ENCODE assay signal across 13 cellular contexts in the genomic region with DNA sequence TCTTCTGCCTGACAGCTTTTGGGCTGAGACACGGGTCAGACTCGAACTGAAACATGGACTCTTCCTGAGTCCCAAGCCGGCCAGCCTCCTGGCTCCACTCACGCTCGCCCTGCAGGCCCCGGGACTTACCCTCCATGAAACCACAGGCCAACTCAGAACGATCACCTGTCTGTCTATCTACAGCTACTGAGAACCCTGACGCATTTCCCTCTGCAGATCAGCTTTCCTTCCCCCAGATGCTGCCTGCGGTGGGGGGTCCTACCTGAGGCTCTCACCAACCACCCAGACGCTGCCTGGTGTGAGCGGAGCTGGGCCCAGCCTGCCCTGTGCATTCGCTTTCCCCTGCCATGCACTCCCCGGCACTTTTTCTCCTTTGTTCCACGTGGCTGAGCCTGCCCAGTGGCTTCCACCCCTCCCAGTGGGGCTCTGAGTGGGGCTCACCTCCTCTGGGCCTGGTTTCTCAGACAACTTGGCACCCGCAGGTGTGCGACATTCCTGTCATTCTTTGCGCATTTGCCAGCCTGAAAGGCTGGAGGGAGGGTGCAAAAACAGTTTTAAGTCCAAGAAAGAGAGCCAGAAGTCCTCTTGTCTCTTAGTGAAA.
A peak's percentile ranks its signal among the peaks of the same experiment; 100 is the strongest.
DNase-seq lines count a peak whose midpoint lies in the region; ATAC-seq, FAIRE-seq and TF ChIP-seq lines count a peak whose summit lies in the region.
"Had no signal": no experiment of that assay in that cellular context is flagged by ENCODE, and none has a peak within 500 bp of the region (broad histone marks: within the 10 kb centered on the region; RNA-seq: fewer than 3 reads in every experiment).

No MANE protein-coding gene starts in this region.

- TF ChIP-seq CTCF in keratinocyte (optimal IDR thresholded peaks at IDR 0.05 in 1 of 3, IDR thresholded peaks at IDR 0.05 in 1 of 3, conservative IDR thresholded peaks at IDR 0.05 in 1 of 3; ENCODE audit: extremely low read depth in 1 of 3, insufficient read depth in 2 of 3, low read length in 3 of 3) (no peak), testis (IDR thresholded peaks at IDR 0.05) (no peak), adrenal gland (IDR thresholded peaks at IDR 0.05) (no peak)

- H3K9me3 ChIP-seq in keratinocyte (ENCODE audit: control insufficient read depth, low read depth, low read length) (no peaks in the 10 kb centered on the region), testis (no peaks in the 10 kb centered on the region), adrenal gland (replicated peaks in 1 of 3) (no peaks in the 10 kb centered on the region)

- no peaks in the 10 kb centered on the region for H4K20me1 ChIP-seq in keratinocyte (ENCODE audit: control insufficient read depth, extremely low read depth, insufficient read depth, low read length)

- no peaks in the 10 kb centered on the region for H3K9me1 ChIP-seq in keratinocyte (ENCODE audit: control insufficient read depth, extremely low read depth, insufficient read depth, low read length)

- peak overlapping the region; percentile 48 for H2AFZ ChIP-seq in keratinocyte (ENCODE audit: control insufficient read depth, low read length)

- H3K27ac ChIP-seq in keratinocyte (ENCODE audit: control insufficient read depth, insufficient read depth, low read length) (peak overlapping the region; percentile 29), testis (no peak overlapping the region), adrenal gland (no peak overlapping the region)
- H3K27ac ChIP-seq: 22Rv1 had no signal

- intact Hi-C loops in testis (cut with DNase I; ENCODE audit: low total_unique reads) (no loop called here), adrenal gland (cut with DNase I) (no loop called here)

- peak overlapping the region; percentile 34 for H3K9ac ChIP-seq in keratinocyte (ENCODE audit: control insufficient read depth, extremely low read depth, insufficient read depth, low read length)

- peak; percentile 59 for FAIRE-seq in keratinocyte (lab: Jason Lieb, UNC)

- 72 to 75% methylated on average over 16 to 17 of the region's 17 CpGs for WGBS in testis, 2 donors
- WGBS in adrenal gland, 4 donors: 83 to 89% (median 87%) methylated on average over 17 of the region's 17 CpGs

- TF ChIP-seq POLR2A in testis (IDR thresholded peaks at IDR 0.05): no peak
- no peak for TF ChIP-seq POLR2A in adrenal gland (IDR thresholded peaks at IDR 0.05)

- H3K4me1 Mint-ChIP-seq in stimulated activated effector memory CD8-positive, alpha-beta T cell treated with anti-CD3 and anti-CD28 coated beads, Interleukin-12 subunit alpha, Interleukin-12 subunit beta, amount 100 ng/mL, for 72 hours: no peaks in the 10 kb centered on the region

- peak; percentile 6 for ATAC-seq in stimulated activated effector memory CD8-positive, alpha-beta T cell treated with anti-CD3 and anti-CD28 coated beads, Interleukin-12 subunit alpha, Interleukin-12 subunit beta, amount 100 ng/mL, for 72 hours
- ATAC-seq: effector memory CD8-positive, alpha-beta T cell had no signal

- H3K27me3 ChIP-seq in keratinocyte (ENCODE audit: control insufficient read depth, extremely low read depth, insufficient read depth, low read length) (no peaks in the 10 kb centered on the region), testis (no peaks in the 10 kb centered on the region), adrenal gland (no peaks in the 10 kb centered on the region)

- H3K9me3 Mint-ChIP-seq in stimulated activated effector memory CD8-positive, alpha-beta T cell treated with anti-CD3 and anti-CD28 coated beads, Interleukin-12 subunit alpha, Interleukin-12 subunit beta, amount 100 ng/mL, for 72 hours: no peaks in the 10 kb centered on the region
- H3K9me3 Mint-ChIP-seq: activated naive CD4-positive, alpha-beta T cell treated with anti-CD3 and anti-CD28 coated beads for 36 hours; effector memory CD8-positive, alpha-beta T cell had no signal

- dilution Hi-C loops in keratinocyte (cut with MboI; ENCODE audit: extremely low pct_ligation_motif_present, low sequenced_read_pairs): no loop called here

- peaks cover 17% of the 10 kb centered on the region for H3K4me1 ChIP-seq in keratinocyte (ENCODE audit: control insufficient read depth, extremely low read depth, insufficient read depth, low read length)
- peaks cover 7% of the 10 kb centered on the region for H3K4me1 ChIP-seq in testis
- no peaks in the 10 kb centered on the region for H3K4me1 ChIP-seq in adrenal gland (replicated peaks in 1 of 2)

- H3K36me3 ChIP-seq in keratinocyte (ENCODE audit: control insufficient read depth in 2 of 2, extremely low read depth in 1 of 2, insufficient read depth in 2 of 2, low read length in 2 of 2) (no peaks in the 10 kb centered on the region), testis (ENCODE audit: low read depth, missing control alignments) (no peaks in the 10 kb centered on the region), adrenal gland (replicated peaks in 1 of 2) (no peaks in the 10 kb centered on the region)

- no peaks in the 10 kb centered on the region for H3K79me2 ChIP-seq in keratinocyte (ENCODE audit: control insufficient read depth, insufficient read depth, low read length)

- peaks cover 5% of the 10 kb centered on the region for H3K36me3 Mint-ChIP-seq in stimulated activated effector memory CD8-positive, alpha-beta T cell treated with anti-CD3 and anti-CD28 coated beads, Interleukin-12 subunit alpha, Interleukin-12 subunit beta, amount 100 ng/mL, for 72 hours

- peak; percentile 7 for DNase-seq in DMS79 treated with DMSO at 0.1 percent for 48 hours (lab: John Stamatoyannopoulos, UW)
- DNase-seq in DMS79 (lab: John Stamatoyannopoulos, UW): no peak
- peak; percentile 84 for DNase-seq in astrocyte of the hippocampus (ENCODE audit: low read depth, low spot score)
- DNase-seq in keratinocyte (ENCODE audit: low read depth, low spot score): no peak
- DNase-seq in stimulated activated effector memory CD8-positive, alpha-beta T cell treated with anti-CD3 and anti-CD28 coated beads, Interleukin-12 subunit alpha, Interleukin-12 subunit beta, amount 100 ng/mL, for 72 hours (ENCODE audit: low spot score in 2 of 2): no peak
- DNase-seq in testis: no peak
- no peak for DNase-seq in stimulated activated CD4-positive, alpha-beta T cell treated with anti-CD3 and anti-CD28 coated beads, Interleukin-2, amount 100 ng/mL, for 24 hours
- DNase-seq in adrenal gland: no peak
- DNase-seq: activated naive CD4-positive, alpha-beta T cell treated with anti-CD3 and anti-CD28 coated beads for 36 hours; effector memory CD8-positive, alpha-beta T cell; NCI-H446 treated with DMSO at 0.1 percent for 48 hours; SHP77 treated with DMSO at 0.1 percent for 48 hours had no signal

- H3K4me2 ChIP-seq in keratinocyte (ENCODE audit: control insufficient read depth, extremely low read depth, insufficient read depth, low read depth, low read length): peak overlapping the region; percentile 47

- H3K4me3 ChIP-seq in keratinocyte (ENCODE audit: control insufficient read depth in 2 of 3, extremely low read depth in 1 of 3, insufficient read depth in 2 of 3, low read depth in 1 of 3, low read length in 3 of 3) (no peak overlapping the region), testis (no peak overlapping the region), adrenal gland (no peak overlapping the region)

- H3K27ac Mint-ChIP-seq in stimulated activated effector memory CD8-positive, alpha-beta T cell treated with anti-CD3 and anti-CD28 coated beads, Interleukin-12 subunit alpha, Interleukin-12 subunit beta, amount 100 ng/mL, for 72 hours: no peak overlapping the region
- H3K27ac Mint-ChIP-seq: activated naive CD4-positive, alpha-beta T cell treated with anti-CD3 and anti-CD28 coated beads for 36 hours; effector memory CD8-positive, alpha-beta T cell had no signal

- no peak overlapping the region for H3K4me3 Mint-ChIP-seq in stimulated activated effector memory CD8-positive, alpha-beta T cell treated with anti-CD3 and anti-CD28 coated beads, Interleukin-12 subunit alpha, Interleukin-12 subunit beta, amount 100 ng/mL, for 72 hours
- H3K4me3 Mint-ChIP-seq: activated naive CD4-positive, alpha-beta T cell treated with anti-CD3 and anti-CD28 coated beads for 36 hours; effector memory CD8-positive, alpha-beta T cell had no signal

Comparison
In these comparisons a context has a peak if more than half of its experiments do, and no peak if none do; other contexts are left out.
1. DNase-seq: peak in DMS79 treated with DMSO at 0.1 percent for 48 hours (single experiment) and astrocyte of the hippocampus (single experiment); none in DMS79 (single experiment), keratinocyte (single experiment), stimulated activated effector memory CD8-positive, alpha-beta T cell treated with anti-CD3 and anti-CD28 coated beads, Interleukin-12 subunit alpha, Interleukin-12 subunit beta, amount 100 ng/mL, for 72 hours (0 of 2), testis (single experiment), stimulated activated CD4-positive, alpha-beta T cell treated with anti-CD3 and anti-CD28 coated beads, Interleukin-2, amount 100 ng/mL, for 24 hours (0 of 2) and adrenal gland (0 of 7).